In genomic region chr7:51324206-51324884, GRCh38 we compare ENCODE assay signal across 11 cellular contexts. TPM values are rescaled to one million over a fixed set of nuclear protein-coding genes. Genes with fewer than 3 reads are reported as not detected.
DNase-seq lines count a peak whose midpoint lies in the region; ATAC-seq and TF ChIP-seq lines count a peak whose summit lies in the region.
"Had no signal": no experiment of that assay in that cellular context is flagged by ENCODE, and none has a peak within 500 bp of the region (broad histone marks: within the 10 kb centered on the region; RNA-seq: fewer than 3 reads in every experiment).

No MANE protein-coding gene starts in this region.

- H3K4me1 Mint-ChIP-seq in CD8-positive, alpha-beta T cell (ENCODE audit: low read depth), result no peaks in the 10 kb centered on the region

- no peak overlapping the region for H3K27ac ChIP-seq in upper lobe of right lung
- H3K27ac ChIP-seq in colonic mucosa, result no peak overlapping the region
- H3K27ac ChIP-seq in CD8-positive, alpha-beta T cell (ENCODE audit: low read depth, low read length), result no peak overlapping the region
- H3K27ac ChIP-seq: thyroid gland had no signal

- H3K9ac ChIP-seq in colonic mucosa (ENCODE audit: low read depth in 2 of 2, low read length in 2 of 2), result no peak overlapping the region

- no peak overlapping the region for H3K27ac Mint-ChIP-seq in CD8-positive, alpha-beta T cell

- ATAC-seq in Right ventricle myocardium inferior (peak; percentile 28), Right ventricle myocardium superior (ENCODE audit: poor library complexity) (no peak), left lobe of liver (peak; percentile 39), upper lobe of right lung (peak; percentile 86)
- no peak for ATAC-seq in CD8-positive, alpha-beta T cell

- H3K9me3 Mint-ChIP-seq in CD8-positive, alpha-beta T cell, result no peaks in the 10 kb centered on the region

- H3K36me3 ChIP-seq in upper lobe of right lung (no peaks in the 10 kb centered on the region), colonic mucosa (no peaks in the 10 kb centered on the region)
- H3K36me3 ChIP-seq in CD8-positive, alpha-beta T cell (ENCODE audit: insufficient read depth, low read length), result no peaks in the 10 kb centered on the region
- H3K36me3 ChIP-seq: thyroid gland had no signal

- H3K4me1 ChIP-seq in upper lobe of right lung, result peaks cover 5% of the 10 kb centered on the region
- H3K4me1 ChIP-seq in colonic mucosa, result no peaks in the 10 kb centered on the region
- no peaks in the 10 kb centered on the region for H3K4me1 ChIP-seq in CD8-positive, alpha-beta T cell (ENCODE audit: insufficient read depth, low read length)
- H3K4me1 ChIP-seq: thyroid gland had no signal

- intact Hi-C loops in Right ventricle myocardium inferior (cut with DNase I) (no loop called here), Right ventricle myocardium superior (cut with DNase I) (no loop called here), upper lobe of right lung (cut with DNase I) (no loop called here), colonic mucosa (cut with DNase I) (no loop called here)
- intact Hi-C loops in CD8-positive, alpha-beta T cell (cut with DNase I, micrococcal nuclease), result no loop called here

- H3K9me3 ChIP-seq in upper lobe of right lung (no peaks in the 10 kb centered on the region), colonic mucosa (no peaks in the 10 kb centered on the region)
- H3K9me3 ChIP-seq in CD8-positive, alpha-beta T cell (ENCODE audit: low read length), result no peaks in the 10 kb centered on the region
- H3K9me3 ChIP-seq: thyroid gland had no signal

- H3K4me3 ChIP-seq in upper lobe of right lung, result no peak overlapping the region
- no peak overlapping the region for H3K4me3 ChIP-seq in colonic mucosa
- H3K4me3 ChIP-seq in CD8-positive, alpha-beta T cell (ENCODE audit: low read depth, low read length), result no peak overlapping the region
- H3K4me3 ChIP-seq: thyroid gland had no signal

- H3K27me3 ChIP-seq in upper lobe of right lung (no peaks in the 10 kb centered on the region), colonic mucosa (no peaks in the 10 kb centered on the region)
- no peaks in the 10 kb centered on the region for H3K27me3 ChIP-seq in CD8-positive, alpha-beta T cell (ENCODE audit: insufficient read depth, low read length)
- H3K27me3 ChIP-seq: thyroid gland had no signal

- DNase-seq in Right ventricle myocardium inferior (ENCODE audit: missing footprints) (no peak), Right ventricle myocardium superior (no peak), amniotic epithelial cell (ENCODE audit: low read depth) (peak; percentile 62), left lobe of liver (ENCODE audit: low spot score) (peak; percentile 58), upper lobe of right lung (no peak), colonic mucosa (no peak), COLO829 (ENCODE audit: low spot score) (no peak)
- no peak for DNase-seq in CD8-positive, alpha-beta T cell
- DNase-seq: DMS79 treated with DMSO at 0.1 percent for 48 hours, NCI-H748 treated with DMSO at 0.1 percent for 48 hours, thyroid gland had no signal

- H3K4me3 Mint-ChIP-seq in CD8-positive, alpha-beta T cell, result no peak overlapping the region

- TF ChIP-seq CTCF in upper lobe of right lung (IDR thresholded peaks at IDR 0.05) (no peak), colonic mucosa (IDR thresholded peaks at IDR 0.05) (no peak)
- no peak for TF ChIP-seq CTCF in CD8-positive, alpha-beta T cell (IDR thresholded peaks at IDR 0.05)

- POLR2A ChIA-PET in CD8-positive, alpha-beta T cell (lab: Charles Lee), result no interaction called here

- no peaks in the 10 kb centered on the region for H3K36me3 Mint-ChIP-seq in CD8-positive, alpha-beta T cell

- peaks cover 6% of the 10 kb centered on the region for H3K27me3 Mint-ChIP-seq in CD8-positive, alpha-beta T cell (ENCODE audit: low read depth)

- CTCF ChIA-PET in CD8-positive, alpha-beta T cell (lab: Charles Lee), result no interaction called here

RNA-seq across cellular contexts. Expression of gene COBL, which starts 7.7 kb away (rescaled TPM):
- total RNA-seq in Right ventricle myocardium inferior, result 88.3 TPM
- 76.5 TPM for total RNA-seq in Right ventricle myocardium superior
- total RNA-seq in left lobe of liver, result 38.3 TPM
- 29.2 TPM for total RNA-seq in upper lobe of right lung
- 10 to 100 TPM; 36.8 to 49.2 TPM for total RNA-seq in colonic mucosa
- under 1 TPM; 0.19 to 0.30 TPM for total RNA-seq in CD8-positive, alpha-beta T cell

Comparison
In these comparisons a context has a peak if more than half of its experiments do, and no peak if none do; other contexts are left out.
1. ATAC-seq: peak in Right ventricle myocardium inferior (single experiment), left lobe of liver (single experiment) and upper lobe of right lung (single experiment); none in Right ventricle myocardium superior (single experiment) and CD8-positive, alpha-beta T cell (single experiment).
2. DNase-seq: peak in amniotic epithelial cell (single experiment) and left lobe of liver (single experiment); none in Right ventricle myocardium inferior (single experiment), Right ventricle myocardium superior (single experiment), upper lobe of right lung (single experiment), colonic mucosa (single experiment), COLO829 (single experiment) and CD8-positive, alpha-beta T cell (0 of 7).
3. RNA of gene COBL, which starts 7.7 kb away (total RNA-seq): 88.3 TPM in Right ventricle myocardium inferior (single experiment), 76.5 TPM in Right ventricle myocardium superior (single experiment), 36.8 to 49.2 TPM in colonic mucosa, 38.3 TPM in left lobe of liver (single experiment) and 29.2 TPM in upper lobe of right lung (single experiment); 0.19 to 0.30 TPM in CD8-positive, alpha-beta T cell; every median in the first group is over 10 times any median in the second.